ENCODE assay signal across 1 cellular context in the genomic region with DNA sequence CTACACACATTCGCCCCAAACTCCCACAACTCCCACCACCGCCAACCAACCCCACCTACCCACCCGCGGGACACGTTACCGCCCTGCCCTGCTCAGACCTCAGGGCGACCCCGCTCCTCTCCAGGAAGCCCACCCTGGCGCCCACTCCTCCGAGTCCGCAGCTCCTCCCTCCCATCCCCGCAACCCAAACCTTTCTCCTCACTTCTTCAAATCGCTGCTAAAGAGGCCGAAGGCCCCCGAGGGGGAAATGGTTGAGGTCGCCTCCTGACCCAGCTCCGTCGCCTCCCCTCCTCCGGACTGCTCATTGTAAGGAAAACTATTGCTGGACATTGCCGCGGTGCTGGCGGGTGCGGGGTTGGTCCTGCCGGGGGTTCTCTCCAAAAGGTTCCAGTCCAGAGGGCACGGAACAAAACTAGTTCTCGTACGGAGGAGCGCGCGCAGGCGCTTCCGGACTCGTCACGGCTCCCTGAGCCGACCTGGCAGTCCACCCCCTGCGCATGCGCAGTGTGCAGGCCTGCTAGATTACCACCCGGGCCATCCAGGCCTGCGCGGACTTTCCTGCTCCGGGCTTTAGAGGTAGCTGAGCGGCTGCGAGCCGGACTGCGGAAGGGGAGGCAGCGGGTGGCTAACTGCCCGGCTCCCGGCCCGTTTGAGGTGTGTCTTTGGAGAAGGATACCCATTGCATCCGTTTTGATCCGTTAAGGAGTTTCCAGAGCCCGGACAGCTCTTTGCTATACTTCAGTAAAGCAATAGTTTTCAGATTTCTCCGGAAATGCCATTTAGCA.
TF ChIP-seq lines count a peak whose summit lies in the region.

A gene with protein sequence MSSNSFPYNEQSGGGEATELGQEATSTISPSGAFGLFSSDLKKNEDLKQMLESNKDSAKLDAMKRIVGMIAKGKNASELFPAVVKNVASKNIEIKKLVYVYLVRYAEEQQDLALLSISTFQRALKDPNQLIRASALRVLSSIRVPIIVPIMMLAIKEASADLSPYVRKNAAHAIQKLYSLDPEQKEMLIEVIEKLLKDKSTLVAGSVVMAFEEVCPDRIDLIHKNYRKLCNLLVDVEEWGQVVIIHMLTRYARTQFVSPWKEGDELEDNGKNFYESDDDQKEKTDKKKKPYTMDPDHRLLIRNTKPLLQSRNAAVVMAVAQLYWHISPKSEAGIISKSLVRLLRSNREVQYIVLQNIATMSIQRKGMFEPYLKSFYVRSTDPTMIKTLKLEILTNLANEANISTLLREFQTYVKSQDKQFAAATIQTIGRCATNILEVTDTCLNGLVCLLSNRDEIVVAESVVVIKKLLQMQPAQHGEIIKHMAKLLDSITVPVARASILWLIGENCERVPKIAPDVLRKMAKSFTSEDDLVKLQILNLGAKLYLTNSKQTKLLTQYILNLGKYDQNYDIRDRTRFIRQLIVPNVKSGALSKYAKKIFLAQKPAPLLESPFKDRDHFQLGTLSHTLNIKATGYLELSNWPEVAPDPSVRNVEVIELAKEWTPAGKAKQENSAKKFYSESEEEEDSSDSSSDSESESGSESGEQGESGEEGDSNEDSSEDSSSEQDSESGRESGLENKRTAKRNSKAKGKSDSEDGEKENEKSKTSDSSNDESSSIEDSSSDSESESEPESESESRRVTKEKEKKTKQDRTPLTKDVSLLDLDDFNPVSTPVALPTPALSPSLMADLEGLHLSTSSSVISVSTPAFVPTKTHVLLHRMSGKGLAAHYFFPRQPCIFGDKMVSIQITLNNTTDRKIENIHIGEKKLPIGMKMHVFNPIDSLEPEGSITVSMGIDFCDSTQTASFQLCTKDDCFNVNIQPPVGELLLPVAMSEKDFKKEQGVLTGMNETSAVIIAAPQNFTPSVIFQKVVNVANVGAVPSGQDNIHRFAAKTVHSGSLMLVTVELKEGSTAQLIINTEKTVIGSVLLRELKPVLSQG (minus strand): TSS at position 449 of the 785 bp plus-strand sequence. CDS start 119 bp downstream, at position 330.

TF ChIP-seq in HepG2, 621 proteins besides CTCF, POLR2A, EP300 and RAD21 (continued from another document and continues in another):
- TF ChIP-seq, protein P1, sequence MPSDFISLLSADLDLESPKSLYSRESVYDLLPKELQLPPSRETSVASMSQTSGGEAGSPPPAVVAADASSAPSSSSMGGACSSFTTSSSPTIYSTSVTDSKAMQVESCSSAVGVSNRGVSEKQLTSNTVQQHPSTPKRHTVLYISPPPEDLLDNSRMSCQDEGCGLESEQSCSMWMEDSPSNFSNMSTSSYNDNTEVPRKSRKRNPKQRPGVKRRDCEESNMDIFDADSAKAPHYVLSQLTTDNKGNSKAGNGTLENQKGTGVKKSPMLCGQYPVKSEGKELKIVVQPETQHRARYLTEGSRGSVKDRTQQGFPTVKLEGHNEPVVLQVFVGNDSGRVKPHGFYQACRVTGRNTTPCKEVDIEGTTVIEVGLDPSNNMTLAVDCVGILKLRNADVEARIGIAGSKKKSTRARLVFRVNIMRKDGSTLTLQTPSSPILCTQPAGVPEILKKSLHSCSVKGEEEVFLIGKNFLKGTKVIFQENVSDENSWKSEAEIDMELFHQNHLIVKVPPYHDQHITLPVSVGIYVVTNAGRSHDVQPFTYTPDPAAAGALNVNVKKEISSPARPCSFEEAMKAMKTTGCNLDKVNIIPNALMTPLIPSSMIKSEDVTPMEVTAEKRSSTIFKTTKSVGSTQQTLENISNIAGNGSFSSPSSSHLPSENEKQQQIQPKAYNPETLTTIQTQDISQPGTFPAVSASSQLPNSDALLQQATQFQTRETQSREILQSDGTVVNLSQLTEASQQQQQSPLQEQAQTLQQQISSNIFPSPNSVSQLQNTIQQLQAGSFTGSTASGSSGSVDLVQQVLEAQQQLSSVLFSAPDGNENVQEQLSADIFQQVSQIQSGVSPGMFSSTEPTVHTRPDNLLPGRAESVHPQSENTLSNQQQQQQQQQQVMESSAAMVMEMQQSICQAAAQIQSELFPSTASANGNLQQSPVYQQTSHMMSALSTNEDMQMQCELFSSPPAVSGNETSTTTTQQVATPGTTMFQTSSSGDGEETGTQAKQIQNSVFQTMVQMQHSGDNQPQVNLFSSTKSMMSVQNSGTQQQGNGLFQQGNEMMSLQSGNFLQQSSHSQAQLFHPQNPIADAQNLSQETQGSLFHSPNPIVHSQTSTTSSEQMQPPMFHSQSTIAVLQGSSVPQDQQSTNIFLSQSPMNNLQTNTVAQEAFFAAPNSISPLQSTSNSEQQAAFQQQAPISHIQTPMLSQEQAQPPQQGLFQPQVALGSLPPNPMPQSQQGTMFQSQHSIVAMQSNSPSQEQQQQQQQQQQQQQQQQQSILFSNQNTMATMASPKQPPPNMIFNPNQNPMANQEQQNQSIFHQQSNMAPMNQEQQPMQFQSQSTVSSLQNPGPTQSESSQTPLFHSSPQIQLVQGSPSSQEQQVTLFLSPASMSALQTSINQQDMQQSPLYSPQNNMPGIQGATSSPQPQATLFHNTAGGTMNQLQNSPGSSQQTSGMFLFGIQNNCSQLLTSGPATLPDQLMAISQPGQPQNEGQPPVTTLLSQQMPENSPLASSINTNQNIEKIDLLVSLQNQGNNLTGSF (CRISPR knock-in tag; IDR thresholded peaks at IDR 0.05) = no peak
- TF ChIP-seq SOX6 (IDR thresholded peaks at IDR 0.05) (no peak), SOX6 (CRISPR knock-in tag; IDR thresholded peaks at IDR 0.05) (peak; percentile 62), ZNF766 (CRISPR knock-in tag; IDR thresholded peaks at IDR 0.05; ENCODE audit: borderline replicate concordance) (peak; percentile 60; the same call in 1 of the 2 replicates), AGO1 (IDR thresholded peaks at IDR 0.05; ENCODE audit: low read depth, low read length, poor library complexity, severe bottlenecking) (no peak), KLF9 (CRISPR knock-in tag; IDR thresholded peaks at IDR 0.05; ENCODE audit: low read depth) (peak; percentile 70; the same call in 1 of the 2 replicates), MAF1 (CRISPR knock-in tag; IDR thresholded peaks at IDR 0.05; ENCODE audit: borderline replicate concordance) (no peak; the same call in 1 of the 2 replicates), RXRB (CRISPR knock-in tag; IDR thresholded peaks at IDR 0.05; ENCODE audit: borderline replicate concordance) (no peak; the same call in 1 of the 2 replicates), ELF3 (CRISPR knock-in tag; IDR thresholded peaks at IDR 0.05) (peak; percentile 66; the same call in 1 of the 2 replicates), ZFY (CRISPR knock-in tag; IDR thresholded peaks at IDR 0.05) (peak; percentile 84), CHCHD3 (CRISPR knock-in tag; IDR thresholded peaks at IDR 0.05) (no peak), ZSCAN9 (CRISPR knock-in tag; IDR thresholded peaks at IDR 0.05; ENCODE audit: borderline replicate concordance) (peak; percentile 63; the same call in 1 of the 2 replicates), ZMYM3 (CRISPR knock-in tag; IDR thresholded peaks at IDR 0.05) (no peak), ZNF644 (CRISPR knock-in tag; IDR thresholded peaks at IDR 0.05; ENCODE audit: low read depth) (no peak), NFE2L1 (CRISPR knock-in tag; IDR thresholded peaks at IDR 0.05; ENCODE audit: borderline replicate concordance) (no peak), GFI1 (CRISPR knock-in tag; IDR thresholded peaks at IDR 0.05; ENCODE audit: borderline replicate concordance) (peak; percentile 46), FOXJ3 (CRISPR knock-in tag; IDR thresholded peaks at IDR 0.05; ENCODE audit: borderline replicate concordance) (no peak; the same call in 1 of the 2 replicates), ZNF251 (CRISPR knock-in tag; IDR thresholded peaks at IDR 0.05) (no peak), ARHGAP35 (CRISPR knock-in tag; IDR thresholded peaks at IDR 0.05; ENCODE audit: borderline replicate concordance) (peak; percentile 83; the same call in 1 of the 2 replicates), NR2F1 (CRISPR knock-in tag; IDR thresholded peaks at IDR 0.05) (no peak), ZNF775 (CRISPR knock-in tag; IDR thresholded peaks at IDR 0.05; ENCODE audit: borderline replicate concordance) (no peak), HMGA1 (CRISPR knock-in tag; conservative IDR thresholded peaks at IDR 0.05) (no peak), ZNF562 (CRISPR knock-in tag; IDR thresholded peaks at IDR 0.05; ENCODE audit: borderline replicate concordance) (no peak), ZNF614 (CRISPR knock-in tag; IDR thresholded peaks at IDR 0.05; ENCODE audit: borderline replicate concordance) (peak; percentile 82; the same call in 1 of the 2 replicates)
- TF ChIP-seq, protein P2, sequence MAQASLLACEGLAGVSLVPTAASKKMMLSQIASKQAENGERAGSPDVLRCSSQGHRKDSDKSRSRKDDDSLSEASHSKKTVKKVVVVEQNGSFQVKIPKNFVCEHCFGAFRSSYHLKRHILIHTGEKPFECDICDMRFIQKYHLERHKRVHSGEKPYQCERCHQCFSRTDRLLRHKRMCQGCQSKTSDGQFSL (CRISPR knock-in tag; IDR thresholded peaks at IDR 0.05) = no peak
- TF ChIP-seq, protein P3, sequence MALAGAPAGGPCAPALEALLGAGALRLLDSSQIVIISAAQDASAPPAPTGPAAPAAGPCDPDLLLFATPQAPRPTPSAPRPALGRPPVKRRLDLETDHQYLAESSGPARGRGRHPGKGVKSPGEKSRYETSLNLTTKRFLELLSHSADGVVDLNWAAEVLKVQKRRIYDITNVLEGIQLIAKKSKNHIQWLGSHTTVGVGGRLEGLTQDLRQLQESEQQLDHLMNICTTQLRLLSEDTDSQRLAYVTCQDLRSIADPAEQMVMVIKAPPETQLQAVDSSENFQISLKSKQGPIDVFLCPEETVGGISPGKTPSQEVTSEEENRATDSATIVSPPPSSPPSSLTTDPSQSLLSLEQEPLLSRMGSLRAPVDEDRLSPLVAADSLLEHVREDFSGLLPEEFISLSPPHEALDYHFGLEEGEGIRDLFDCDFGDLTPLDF (CRISPR knock-in tag; IDR thresholded peaks at IDR 0.05) = no peak; the same call in 1 of the 2 replicates
- TF ChIP-seq, protein P4, sequence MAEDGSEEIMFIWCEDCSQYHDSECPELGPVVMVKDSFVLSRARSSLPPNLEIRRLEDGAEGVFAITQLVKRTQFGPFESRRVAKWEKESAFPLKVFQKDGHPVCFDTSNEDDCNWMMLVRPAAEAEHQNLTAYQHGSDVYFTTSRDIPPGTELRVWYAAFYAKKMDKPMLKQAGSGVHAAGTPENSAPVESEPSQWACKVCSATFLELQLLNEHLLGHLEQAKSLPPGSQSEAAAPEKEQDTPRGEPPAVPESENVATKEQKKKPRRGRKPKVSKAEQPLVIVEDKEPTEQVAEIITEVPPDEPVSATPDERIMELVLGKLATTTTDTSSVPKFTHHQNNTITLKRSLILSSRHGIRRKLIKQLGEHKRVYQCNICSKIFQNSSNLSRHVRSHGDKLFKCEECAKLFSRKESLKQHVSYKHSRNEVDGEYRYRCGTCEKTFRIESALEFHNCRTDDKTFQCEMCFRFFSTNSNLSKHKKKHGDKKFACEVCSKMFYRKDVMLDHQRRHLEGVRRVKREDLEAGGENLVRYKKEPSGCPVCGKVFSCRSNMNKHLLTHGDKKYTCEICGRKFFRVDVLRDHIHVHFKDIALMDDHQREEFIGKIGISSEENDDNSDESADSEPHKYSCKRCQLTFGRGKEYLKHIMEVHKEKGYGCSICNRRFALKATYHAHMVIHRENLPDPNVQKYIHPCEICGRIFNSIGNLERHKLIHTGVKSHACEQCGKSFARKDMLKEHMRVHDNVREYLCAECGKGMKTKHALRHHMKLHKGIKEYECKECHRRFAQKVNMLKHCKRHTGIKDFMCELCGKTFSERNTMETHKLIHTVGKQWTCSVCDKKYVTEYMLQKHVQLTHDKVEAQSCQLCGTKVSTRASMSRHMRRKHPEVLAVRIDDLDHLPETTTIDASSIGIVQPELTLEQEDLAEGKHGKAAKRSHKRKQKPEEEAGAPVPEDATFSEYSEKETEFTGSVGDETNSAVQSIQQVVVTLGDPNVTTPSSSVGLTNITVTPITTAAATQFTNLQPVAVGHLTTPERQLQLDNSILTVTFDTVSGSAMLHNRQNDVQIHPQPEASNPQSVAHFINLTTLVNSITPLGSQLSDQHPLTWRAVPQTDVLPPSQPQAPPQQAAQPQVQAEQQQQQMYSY (CRISPR knock-in tag; IDR thresholded peaks at IDR 0.05) = peak; percentile 100
- TF ChIP-seq, protein P5, sequence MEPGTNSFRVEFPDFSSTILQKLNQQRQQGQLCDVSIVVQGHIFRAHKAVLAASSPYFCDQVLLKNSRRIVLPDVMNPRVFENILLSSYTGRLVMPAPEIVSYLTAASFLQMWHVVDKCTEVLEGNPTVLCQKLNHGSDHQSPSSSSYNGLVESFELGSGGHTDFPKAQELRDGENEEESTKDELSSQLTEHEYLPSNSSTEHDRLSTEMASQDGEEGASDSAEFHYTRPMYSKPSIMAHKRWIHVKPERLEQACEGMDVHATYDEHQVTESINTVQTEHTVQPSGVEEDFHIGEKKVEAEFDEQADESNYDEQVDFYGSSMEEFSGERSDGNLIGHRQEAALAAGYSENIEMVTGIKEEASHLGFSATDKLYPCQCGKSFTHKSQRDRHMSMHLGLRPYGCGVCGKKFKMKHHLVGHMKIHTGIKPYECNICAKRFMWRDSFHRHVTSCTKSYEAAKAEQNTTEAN (CRISPR knock-in tag; conservative IDR thresholded peaks at IDR 0.05) = no peak
- TF ChIP-seq, protein P6, sequence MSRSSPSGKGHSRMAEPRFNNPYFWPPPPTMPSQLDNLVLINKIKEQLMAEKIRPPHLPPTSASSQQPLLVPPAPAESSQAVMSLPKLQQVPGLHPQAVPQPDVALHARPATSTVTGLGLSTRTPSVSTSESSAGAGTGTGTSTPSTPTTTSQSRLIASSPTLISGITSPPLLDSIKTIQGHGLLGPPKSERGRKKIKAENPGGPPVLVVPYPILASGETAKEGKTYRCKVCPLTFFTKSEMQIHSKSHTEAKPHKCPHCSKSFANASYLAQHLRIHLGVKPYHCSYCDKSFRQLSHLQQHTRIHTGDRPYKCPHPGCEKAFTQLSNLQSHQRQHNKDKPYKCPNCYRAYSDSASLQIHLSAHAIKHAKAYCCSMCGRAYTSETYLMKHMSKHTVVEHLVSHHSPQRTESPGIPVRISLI (CRISPR knock-in tag; IDR thresholded peaks at IDR 0.05; ENCODE audit: borderline replicate concordance) = no peak
- TF ChIP-seq, protein P7, sequence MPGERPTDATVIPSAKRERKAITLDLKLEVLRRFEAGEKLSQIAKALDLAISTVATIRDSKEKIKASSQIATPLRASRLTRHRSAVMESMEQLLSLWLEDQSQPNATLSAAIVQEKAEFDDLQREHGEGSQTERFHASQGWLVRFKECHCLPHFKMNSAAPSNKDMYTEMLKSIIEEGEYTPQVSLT (CRISPR knock-in tag; IDR thresholded peaks at IDR 0.05; ENCODE audit: borderline replicate concordance, low read depth) = no peak
- TF ChIP-seq, protein P8, sequence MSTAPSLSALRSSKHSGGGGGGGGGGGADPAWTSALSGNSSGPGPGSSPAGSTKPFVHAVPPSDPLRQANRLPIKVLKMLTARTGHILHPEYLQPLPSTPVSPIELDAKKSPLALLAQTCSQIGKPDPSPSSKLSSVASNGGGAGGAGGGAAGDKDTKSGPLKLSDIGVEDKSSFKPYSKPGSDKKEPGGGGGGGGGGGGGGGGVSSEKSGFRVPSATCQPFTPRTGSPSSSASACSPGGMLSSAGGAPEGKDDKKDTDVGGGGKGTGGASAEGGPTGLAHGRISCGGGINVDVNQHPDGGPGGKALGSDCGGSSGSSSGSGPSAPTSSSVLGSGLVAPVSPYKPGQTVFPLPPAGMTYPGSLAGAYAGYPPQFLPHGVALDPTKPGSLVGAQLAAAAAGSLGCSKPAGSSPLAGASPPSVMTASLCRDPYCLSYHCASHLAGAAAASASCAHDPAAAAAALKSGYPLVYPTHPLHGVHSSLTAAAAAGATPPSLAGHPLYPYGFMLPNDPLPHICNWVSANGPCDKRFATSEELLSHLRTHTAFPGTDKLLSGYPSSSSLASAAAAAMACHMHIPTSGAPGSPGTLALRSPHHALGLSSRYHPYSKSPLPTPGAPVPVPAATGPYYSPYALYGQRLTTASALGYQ (CRISPR knock-in tag; IDR thresholded peaks at IDR 0.05) = peak; percentile 61; the same call in 1 of the 2 replicates
- TF ChIP-seq, protein P9, sequence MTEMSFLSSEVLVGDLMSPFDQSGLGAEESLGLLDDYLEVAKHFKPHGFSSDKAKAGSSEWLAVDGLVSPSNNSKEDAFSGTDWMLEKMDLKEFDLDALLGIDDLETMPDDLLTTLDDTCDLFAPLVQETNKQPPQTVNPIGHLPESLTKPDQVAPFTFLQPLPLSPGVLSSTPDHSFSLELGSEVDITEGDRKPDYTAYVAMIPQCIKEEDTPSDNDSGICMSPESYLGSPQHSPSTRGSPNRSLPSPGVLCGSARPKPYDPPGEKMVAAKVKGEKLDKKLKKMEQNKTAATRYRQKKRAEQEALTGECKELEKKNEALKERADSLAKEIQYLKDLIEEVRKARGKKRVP (CRISPR knock-in tag; IDR thresholded peaks at IDR 0.05) = peak in 1 of 2 experiments; percentile 38; a peak in 2 of 4 replicates
